Comparison of ENCODE assay signal across 10 cellular contexts in the genomic region with DNA sequence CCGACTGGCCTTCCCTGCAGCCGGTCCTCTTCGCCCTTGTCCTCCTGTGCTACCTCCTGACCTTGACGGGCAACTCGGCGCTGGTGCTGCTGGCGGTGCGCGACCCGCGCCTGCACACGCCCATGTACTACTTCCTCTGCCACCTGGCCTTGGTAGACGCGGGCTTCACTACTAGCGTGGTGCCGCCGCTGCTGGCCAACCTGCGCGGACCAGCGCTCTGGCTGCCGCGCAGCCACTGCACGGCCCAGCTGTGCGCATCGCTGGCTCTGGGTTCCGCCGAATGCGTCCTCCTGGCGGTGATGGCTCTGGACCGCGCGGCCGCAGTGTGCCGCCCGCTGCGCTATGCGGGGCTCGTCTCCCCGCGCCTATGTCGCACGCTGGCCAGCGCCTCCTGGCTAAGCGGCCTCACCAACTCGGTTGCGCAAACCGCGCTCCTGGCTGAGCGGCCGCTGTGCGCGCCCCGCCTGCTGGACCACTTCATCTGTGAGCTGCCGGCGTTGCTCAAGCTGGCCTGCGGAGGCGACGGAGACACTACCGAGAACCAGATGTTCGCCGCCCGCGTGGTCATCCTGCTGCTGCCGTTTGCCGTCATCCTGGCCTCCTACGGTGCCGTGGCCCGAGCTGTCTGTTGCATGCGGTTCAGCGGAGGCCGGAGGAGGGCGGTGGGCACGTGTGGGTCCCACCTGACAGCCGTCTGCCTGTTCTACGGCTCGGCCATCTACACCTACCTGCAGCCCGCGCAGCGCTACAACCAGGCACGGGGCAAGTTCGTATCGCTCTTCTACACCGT. TPM values are rescaled to one million over a fixed set of nuclear protein-coding genes. Genes with fewer than 3 reads are reported as not detected.
DNase-seq lines count a peak whose midpoint lies in the region; ATAC-seq and TF ChIP-seq lines count a peak whose summit lies in the region.
"Had no signal": no experiment of that assay in that cellular context is flagged by ENCODE, and none has a peak within 500 bp of the region (broad histone marks: within the 10 kb centered on the region; RNA-seq: fewer than 3 reads in every experiment).

No MANE protein-coding gene starts in this region.

- H3K9me2 ChIP-seq in neural cell (ENCODE audit: insufficient read depth, low read length), result no peaks in the 10 kb centered on the region

- no peak overlapping the region for H2AFZ ChIP-seq in neural cell (ENCODE audit: low read depth, low read length)

- no peak for DNase-seq in activated CD4-positive, CD25-positive, alpha-beta regulatory T cell (lab: John Stamatoyannopoulos, UW)
- peak; percentile 29 for DNase-seq in activated CD8-positive, alpha-beta T cell treated with anti-CD3 and anti-CD28 coated beads, Interleukin-2, amount 10 ng/mL, durations not matched to agents 7 days and 5 days
- DNase-seq in fibroblast of peridontal ligament (ENCODE audit: extremely low read depth) (peak; percentile 39), NCI-H2171 treated with DMSO at 0.1 percent for 48 hours (lab: John Stamatoyannopoulos, UW) (no peak), NCI-H187 (lab: John Stamatoyannopoulos, UW) (no peak), osteocyte (ENCODE audit: extremely low spot score, unreplicated experiment) (no peak)

- no peaks in the 10 kb centered on the region for H3K36me3 Mint-ChIP-seq in activated CD8-positive, alpha-beta T cell treated with anti-CD3 and anti-CD28 coated beads, Interleukin-2, amount 10 ng/mL, durations not matched to agents 7 days and 5 days (ENCODE audit: low read depth)
- H3K36me3 Mint-ChIP-seq in osteocyte (ENCODE audit: unreplicated experiment), result peaks cover 3% of the 10 kb centered on the region

- CTCF ChIA-PET in activated CD8-positive, alpha-beta T cell treated with anti-CD3 and anti-CD28 coated beads, Interleukin-2, amount 10 ng/mL, durations not matched to agents 7 days and 5 days (lab: Charles Lee), result no interaction called here

- no peaks in the 10 kb centered on the region for H3K9me3 ChIP-seq in neural cell (ENCODE audit: low read length)

- H3F3A ChIP-seq in neural cell (ENCODE audit: insufficient read depth, low read length, poor library complexity, severe bottlenecking), result no peaks in the 10 kb centered on the region

- TF ChIP-seq CTCF in neural cell (IDR thresholded peaks at IDR 0.05; ENCODE audit: poor library complexity, severe bottlenecking), result peak; percentile 60
- no peak for TF ChIP-seq CTCF in osteocyte (IDR thresholded peaks at IDR 0.05)

- H4K20me1 ChIP-seq in neural cell (ENCODE audit: insufficient read depth), result no peaks in the 10 kb centered on the region
- H4K20me1 ChIP-seq: BLaER1 had no signal

- peak overlapping the region; percentile 29 for H3K9ac ChIP-seq in neural cell (ENCODE audit: low read length)
- H3K9ac ChIP-seq: BLaER1 had no signal

- peak overlapping the region; percentile 70 for H3K4me3 ChIP-seq in neural cell (ENCODE audit: low read length)
- H3K4me3 ChIP-seq: BLaER1 had no signal

- peak overlapping the region; percentile 61 for H3K4me3 Mint-ChIP-seq in activated CD8-positive, alpha-beta T cell treated with anti-CD3 and anti-CD28 coated beads, Interleukin-2, amount 10 ng/mL, durations not matched to agents 7 days and 5 days
- no peak overlapping the region for H3K4me3 Mint-ChIP-seq in osteocyte (ENCODE audit: unreplicated experiment)

- H3K79me2 ChIP-seq in neural cell (replicated peaks; ENCODE audit: insufficient read depth, low read length), result no peaks in the 10 kb centered on the region

- no peak overlapping the region for H3K27ac Mint-ChIP-seq in activated CD8-positive, alpha-beta T cell treated with anti-CD3 and anti-CD28 coated beads, Interleukin-2, amount 10 ng/mL, durations not matched to agents 7 days and 5 days
- H3K27ac Mint-ChIP-seq in osteocyte (ENCODE audit: unreplicated experiment), result no peak overlapping the region

- H3K27ac ChIP-seq in neural cell (ENCODE audit: low read length), result no peak overlapping the region
- H3K27ac ChIP-seq: BLaER1 had no signal

- H3K27me3 Mint-ChIP-seq in activated CD8-positive, alpha-beta T cell treated with anti-CD3 and anti-CD28 coated beads, Interleukin-2, amount 10 ng/mL, durations not matched to agents 7 days and 5 days (ENCODE audit: low read depth), result peaks cover 64% of the 10 kb centered on the region
- peaks cover 66% of the 10 kb centered on the region for H3K27me3 Mint-ChIP-seq in osteocyte (ENCODE audit: unreplicated experiment)

- no peaks in the 10 kb centered on the region for H3K36me3 ChIP-seq in neural cell (ENCODE audit: insufficient read depth, low read length)
- H3K36me3 ChIP-seq: BLaER1 had no signal

- peaks cover 52% of the 10 kb centered on the region for H3K27me3 ChIP-seq in neural cell (ENCODE audit: insufficient read depth, low read depth, low read length)
- H3K27me3 ChIP-seq: BLaER1 had no signal

- no peaks in the 10 kb centered on the region for H3K9me3 Mint-ChIP-seq in activated CD8-positive, alpha-beta T cell treated with anti-CD3 and anti-CD28 coated beads, Interleukin-2, amount 10 ng/mL, durations not matched to agents 7 days and 5 days (ENCODE audit: insufficient read depth)
- H3K9me3 Mint-ChIP-seq in osteocyte (ENCODE audit: unreplicated experiment), result no peaks in the 10 kb centered on the region

- peak; percentile 42 to 62 for ATAC-seq in activated CD4-positive, CD25-positive, alpha-beta regulatory T cell treated with anti-CD3 and anti-CD28 coated beads, Interleukin-2, amount 50 U/mL, for 24 hours
- ATAC-seq in activated CD8-positive, alpha-beta T cell treated with anti-CD3 and anti-CD28 coated beads, Interleukin-2, amount 10 ng/mL, durations not matched to agents 7 days and 5 days, result peak; percentile 76

- H3K4me2 ChIP-seq in neural cell (ENCODE audit: low read length), result peak overlapping the region; percentile 27
- H3K4me2 ChIP-seq: BLaER1 had no signal

- peaks cover 18% of the 10 kb centered on the region for H3K4me1 Mint-ChIP-seq in activated CD8-positive, alpha-beta T cell treated with anti-CD3 and anti-CD28 coated beads, Interleukin-2, amount 10 ng/mL, durations not matched to agents 7 days and 5 days (ENCODE audit: low read depth)
- H3K4me1 Mint-ChIP-seq in osteocyte (ENCODE audit: unreplicated experiment), result peaks cover 2% of the 10 kb centered on the region

- TF ChIP-seq EP300 in neural cell (conservative IDR thresholded peaks at IDR 0.05; ENCODE audit: poor library complexity, severe bottlenecking), result no peak

- peak; percentile 44 for TF ChIP-seq RAD21 in neural cell (conservative IDR thresholded peaks at IDR 0.05)

- POLR2A ChIA-PET in activated CD8-positive, alpha-beta T cell treated with anti-CD3 and anti-CD28 coated beads, Interleukin-2, amount 10 ng/mL, durations not matched to agents 7 days and 5 days (lab: Charles Lee), result no interaction called here

TF ChIP-seq in neural cell, 6 proteins besides CTCF, POLR2A, EP300 and RAD21:
- TF ChIP-seq, protein P1, sequence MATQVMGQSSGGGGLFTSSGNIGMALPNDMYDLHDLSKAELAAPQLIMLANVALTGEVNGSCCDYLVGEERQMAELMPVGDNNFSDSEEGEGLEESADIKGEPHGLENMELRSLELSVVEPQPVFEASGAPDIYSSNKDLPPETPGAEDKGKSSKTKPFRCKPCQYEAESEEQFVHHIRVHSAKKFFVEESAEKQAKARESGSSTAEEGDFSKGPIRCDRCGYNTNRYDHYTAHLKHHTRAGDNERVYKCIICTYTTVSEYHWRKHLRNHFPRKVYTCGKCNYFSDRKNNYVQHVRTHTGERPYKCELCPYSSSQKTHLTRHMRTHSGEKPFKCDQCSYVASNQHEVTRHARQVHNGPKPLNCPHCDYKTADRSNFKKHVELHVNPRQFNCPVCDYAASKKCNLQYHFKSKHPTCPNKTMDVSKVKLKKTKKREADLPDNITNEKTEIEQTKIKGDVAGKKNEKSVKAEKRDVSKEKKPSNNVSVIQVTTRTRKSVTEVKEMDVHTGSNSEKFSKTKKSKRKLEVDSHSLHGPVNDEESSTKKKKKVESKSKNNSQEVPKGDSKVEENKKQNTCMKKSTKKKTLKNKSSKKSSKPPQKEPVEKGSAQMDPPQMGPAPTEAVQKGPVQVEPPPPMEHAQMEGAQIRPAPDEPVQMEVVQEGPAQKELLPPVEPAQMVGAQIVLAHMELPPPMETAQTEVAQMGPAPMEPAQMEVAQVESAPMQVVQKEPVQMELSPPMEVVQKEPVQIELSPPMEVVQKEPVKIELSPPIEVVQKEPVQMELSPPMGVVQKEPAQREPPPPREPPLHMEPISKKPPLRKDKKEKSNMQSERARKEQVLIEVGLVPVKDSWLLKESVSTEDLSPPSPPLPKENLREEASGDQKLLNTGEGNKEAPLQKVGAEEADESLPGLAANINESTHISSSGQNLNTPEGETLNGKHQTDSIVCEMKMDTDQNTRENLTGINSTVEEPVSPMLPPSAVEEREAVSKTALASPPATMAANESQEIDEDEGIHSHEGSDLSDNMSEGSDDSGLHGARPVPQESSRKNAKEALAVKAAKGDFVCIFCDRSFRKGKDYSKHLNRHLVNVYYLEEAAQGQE (IDR thresholded peaks at IDR 0.05; ENCODE audit: borderline replicate concordance), result no peak
- TF ChIP-seq TAF1 (IDR thresholded peaks at IDR 0.05; ENCODE audit: low read depth) (no peak), SMC3 (conservative IDR thresholded peaks at IDR 0.05; ENCODE audit: poor library complexity) (peak; percentile 50), EZH2 (IDR thresholded peaks at IDR 0.05; ENCODE audit: borderline replicate concordance, insufficient read depth, low read length, poor library complexity, severe bottlenecking) (peak; percentile 67), MXI1 (conservative IDR thresholded peaks at IDR 0.05; ENCODE audit: poor library complexity, severe bottlenecking) (peak; percentile 20)
TF ChIP-seq in neural cell: peak in this region for 3.

RNA-seq across cellular contexts. Expression of a gene that starts 6.1 kb away (rescaled TPM):
- not detected for total RNA-seq in activated CD8-positive, alpha-beta T cell treated with anti-CD3 and anti-CD28 coated beads, Interleukin-2, amount 10 ng/mL, durations not matched to agents 7 days and 5 days
- polyA plus RNA-seq in neural cell, result not detected in 2 replicates
- not detected in 2 replicates for polyA minus RNA-seq in neural cell
- total RNA-seq in osteocyte, result not detected in 2 replicates

RNA-seq across cellular contexts. Expression of a gene that starts 31.5 kb away (rescaled TPM):
- not detected for total RNA-seq in activated CD8-positive, alpha-beta T cell treated with anti-CD3 and anti-CD28 coated beads, Interleukin-2, amount 10 ng/mL, durations not matched to agents 7 days and 5 days
- polyA plus RNA-seq in neural cell, result not detected in 2 replicates
- polyA minus RNA-seq in neural cell, result not detected in 2 replicates
- not detected in 2 replicates for total RNA-seq in osteocyte
- total RNA-seq: T-helper 1 cell treated with Interleukin-12 subunit alpha and Interleukin-12 subunit beta and Interleukin-4 antibody, amounts not matched to agents 30 ng/mL and 1 ng/mL, for 36 hours had no signal

Comparison
In these comparisons a context has a peak if more than half of its experiments do, and no peak if none do; other contexts are left out.
1. DNase-seq: peak in activated CD8-positive, alpha-beta T cell treated with anti-CD3 and anti-CD28 coated beads, Interleukin-2, amount 10 ng/mL, durations not matched to agents 7 days and 5 days (single experiment) and fibroblast of peridontal ligament (single experiment); none in activated CD4-positive, CD25-positive, alpha-beta regulatory T cell (0 of 4), NCI-H2171 treated with DMSO at 0.1 percent for 48 hours (single experiment), NCI-H187 (0 of 2) and osteocyte (single experiment).